In the genomic region with DNA sequence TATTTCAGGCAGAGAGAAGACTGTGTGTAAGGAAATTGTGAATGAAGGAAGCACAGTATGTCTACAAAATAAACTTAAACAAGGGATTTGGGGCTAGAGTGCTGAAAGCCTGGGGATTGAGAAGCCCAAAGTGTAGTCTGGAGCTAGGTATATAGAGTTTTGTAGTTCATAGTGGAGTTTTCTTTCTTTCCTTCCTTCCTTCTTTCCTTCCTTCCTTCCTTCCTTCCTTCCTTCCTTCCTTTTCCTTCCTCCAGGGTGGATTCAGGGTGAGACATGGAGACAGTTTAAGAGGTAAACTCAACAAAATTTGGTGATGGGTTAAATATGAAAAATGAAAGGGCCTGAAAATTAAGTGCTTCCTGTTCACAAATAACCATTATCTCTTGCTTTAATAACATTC, we compare ENCODE assay signal across 7 cellular contexts.
"Had no signal": no experiment of that assay in that cellular context is flagged by ENCODE, and none has a peak within 500 bp of the region (broad histone marks: within the 10 kb centered on the region; RNA-seq: fewer than 3 reads in every experiment).

No MANE protein-coding gene starts in this region.

- H3K27ac ChIP-seq: HL-60 had no signal

- DNase-seq: IMR-90, KBM-7, KG1 had no signal

- FAIRE-seq: HepG2, HTR-8/SVneo, K562 had no signal

- ATAC-seq: HepG2, K562 had no signal

- H3K4me3 ChIP-seq: K562 had no signal
